In genomic region chr3:173128633-173129032, GRCh38 we compare ENCODE assay signal across 37 cellular contexts. TPM values are rescaled to one million over a fixed set of nuclear protein-coding genes. Genes with fewer than 3 reads are reported as not detected.
"Had no signal": no experiment of that assay in that cellular context is flagged by ENCODE, and none has a peak within 500 bp of the region (broad histone marks: within the 10 kb centered on the region; RNA-seq: fewer than 3 reads in every experiment).

No MANE protein-coding gene starts in this region.

- H2AFZ ChIP-seq: hepatocyte had no signal

- H3K4me1 ChIP-seq: esophagus muscularis mucosa, foreskin keratinocyte, gastroesophageal sphincter, heart left ventricle, left lung, pancreas, suprapubic skin, transverse colon, upper lobe of right lung, uterus had no signal

- H3K9me3 ChIP-seq: esophagus muscularis mucosa, gastroesophageal sphincter, heart left ventricle, left lung, mucosa of descending colon, neutrophil, pancreas, suprapubic skin, transverse colon, upper lobe of right lung, uterus had no signal

- H3K27ac ChIP-seq: esophagus muscularis mucosa, foreskin keratinocyte, gastroesophageal sphincter, heart left ventricle, hepatocyte, left lung, neutrophil, pancreas, suprapubic skin, transverse colon, upper lobe of right lung, uterus had no signal

- H3K4me2 ChIP-seq: hepatocyte, smooth muscle cell had no signal

- H3K36me3 ChIP-seq: esophagus muscularis mucosa, gastroesophageal sphincter, heart left ventricle, left lung, neutrophil, pancreas, suprapubic skin, transverse colon, upper lobe of right lung, uterus had no signal

- DNase-seq: effector CD8-positive, alpha-beta T cell; endodermal cell; foreskin keratinocyte; heart left ventricle; kidney; left cardiac atrium; left lung; mesenchymal stem cell; mucosa of descending colon; naive B cell; pancreas; stimulated activated CD4-positive, alpha-beta T cell treated with anti-CD3 and anti-CD28 coated beads, Interleukin-12 subunit alpha, Interleukin-12 subunit beta, amount 100 ng/mL, for 4 hours; stimulated activated CD4-positive, alpha-beta T cell treated with anti-CD3 and anti-CD28 coated beads, Interleukin-1b, Interleukin-23, amount 100 ng/mL, for 48 hours; stimulated activated CD4-positive, alpha-beta T cell treated with anti-CD3 and anti-CD28 coated beads, Interleukin-4, amount 100 ng/mL, for 1 hour; stimulated activated CD8-positive, alpha-beta memory T cell treated with anti-CD3 and anti-CD28 coated beads, Interleukin-4, amount 100 ng/mL, for 48 hours; stimulated activated naive CD4-positive, alpha-beta T cell; stimulated activated naive CD8-positive, alpha-beta T cell treated with anti-CD3 and anti-CD28 coated beads, Interleukin-15, amount 100 ng/mL, for 72 hours; transverse colon; upper lobe of right lung; uterus had no signal

- FAIRE-seq: kidney, pancreas had no signal

- H3K79me2 ChIP-seq: hepatocyte had no signal

- H3K4me3 ChIP-seq: esophagus muscularis mucosa, gastroesophageal sphincter, heart left ventricle, hepatocyte, left lung, mucosa of descending colon, pancreas, smooth muscle cell, suprapubic skin, transverse colon, upper lobe of right lung, uterus had no signal

- ATAC-seq: foreskin keratinocyte; gastroesophageal sphincter; heart left ventricle; left cardiac atrium; left lung; mucosa of descending colon; natural killer cell treated with Interleukin-12 subunit alpha and Interleukin-12 subunit beta and Interleukin-15 and Interleukin-18, amount 100 ng/mL, for 72 hours; pancreas; sciatic nerve; stimulated activated naive CD8-positive, alpha-beta T cell treated with anti-CD3 and anti-CD28 coated beads, Interleukin-15, amount 100 ng/mL, for 72 hours; upper lobe of right lung had no signal

- H3K27me3 ChIP-seq: esophagus muscularis mucosa, foreskin keratinocyte, gastroesophageal sphincter, heart left ventricle, hepatocyte, left lung, neutrophil, suprapubic skin, transverse colon, upper lobe of right lung, uterus had no signal

RNA-seq across cellular contexts. Expression of gene SPATA16, which starts 12.4 kb away (rescaled TPM):
- total RNA-seq: endodermal cell; epithelial cell of proximal tubule; esophagus muscularis mucosa; fibroblast of lung; foreskin keratinocyte; gastroesophageal sphincter; heart left ventricle; hepatocyte; kidney; left cardiac atrium; left lung; lower leg skin; lung microvascular endothelial cell; mesothelial cell of epicardium; mucosa of descending colon; natural killer cell treated with Interleukin-12 subunit alpha and Interleukin-12 subunit beta and Interleukin-15 and Interleukin-18, amount 100 ng/mL, for 72 hours; neural crest cell; omental fat pad; pancreas; posterior vena cava; pulmonary artery endothelial cell; sciatic nerve; smooth muscle cell; suprapubic skin; transverse colon; upper lobe of right lung; uterus had no signal
- polyA plus RNA-seq: fibroblast of lung, foreskin keratinocyte, heart left ventricle, hepatocyte, pancreas, smooth muscle cell had no signal
